In the genomic region with DNA sequence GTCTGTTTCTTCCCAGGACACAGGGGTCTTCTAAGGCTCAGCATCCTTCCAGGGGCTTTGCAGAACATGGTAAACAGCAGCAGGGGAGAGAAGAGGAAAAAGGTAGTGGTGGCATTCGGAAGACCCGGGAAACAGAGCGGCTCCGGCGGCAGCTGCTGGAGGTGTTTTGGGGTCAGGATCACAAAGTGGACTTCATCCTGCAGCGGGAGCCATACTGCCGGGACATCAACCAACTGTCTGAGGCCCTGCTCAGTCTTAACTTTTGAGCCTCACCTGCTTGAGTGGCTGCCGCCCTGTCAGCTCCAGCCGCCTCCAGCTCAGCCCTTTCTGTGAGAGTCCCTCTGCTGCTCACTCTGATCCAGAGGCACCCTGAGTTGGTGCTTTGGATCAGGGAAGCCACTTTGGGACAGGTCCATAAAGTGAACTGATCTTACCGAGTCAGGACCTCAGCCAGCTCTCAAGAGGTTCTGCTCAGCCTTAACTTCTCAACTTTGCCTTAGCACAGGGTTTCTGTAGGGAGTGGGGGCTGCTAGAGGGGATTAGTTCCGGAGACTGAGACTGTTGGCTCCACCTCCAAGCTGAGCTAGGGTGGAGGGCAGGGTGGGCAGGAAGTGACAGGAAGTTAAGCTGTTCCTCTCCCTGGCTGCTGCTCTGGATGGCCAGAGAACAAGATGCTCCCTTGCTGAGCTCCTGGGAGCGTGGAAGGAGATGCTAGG, we compare ENCODE assay signal across 9 cellular contexts. TPM values are rescaled to one million over a fixed set of nuclear protein-coding genes. Genes with fewer than 3 reads are reported as not detected.
DNase-seq lines count a peak whose midpoint lies in the region; ATAC-seq and TF ChIP-seq lines count a peak whose summit lies in the region.
"Had no signal": no experiment of that assay in that cellular context is flagged by ENCODE, and none has a peak within 500 bp of the region (broad histone marks: within the 10 kb centered on the region; RNA-seq: fewer than 3 reads in every experiment).

No MANE protein-coding gene starts in this region.

- 56 to 67% (median 64%) methylated on average over 8 to 12 of the region's 12 CpGs for WGBS in adrenal gland, 4 donors

- H3K79me2 ChIP-seq in KMS-11 (ENCODE audit: insufficient read depth, low read depth) = no peaks in the 10 kb centered on the region

- H3K4me2 ChIP-seq in KMS-11 = no peak overlapping the region

- DNase-seq in adrenal gland (peak in 1 of 7 donors; percentile 16), natural killer cell (no peak), HCEC 1CT (no peak), middle frontal gyrus (ENCODE audit: extremely low spot score, low spot score) (no peak)

- H4K20me1 ChIP-seq in KMS-11 (ENCODE audit: insufficient read depth) = no peaks in the 10 kb centered on the region

- no peak overlapping the region for H3K9ac ChIP-seq in KMS-11

- H3K4me3 ChIP-seq in KMS-11 (IDR thresholded peaks at IDR 0.05; ENCODE audit: insufficient read depth, low read depth, low read length) = no peak overlapping the region
- H3K4me3 ChIP-seq in adrenal gland = no peak overlapping the region

- H3K27ac ChIP-seq in C4-2B (no peak overlapping the region), KMS-11 (no peak overlapping the region), adrenal gland (peak overlapping the region in 4 of 5 donors; percentile 41 to 89 (median 73))

- no peak for ATAC-seq in natural killer cell
- ATAC-seq in GM21381 (IDR thresholded peaks at IDR 0.05; ENCODE audit: unreplicated experiment) = no peak
- ATAC-seq in GM18511 (IDR thresholded peaks at IDR 0.05; ENCODE audit: unreplicated experiment) = no peak

- no peaks in the 10 kb centered on the region for H3K9me3 Mint-ChIP-seq in natural killer cell

- peak; percentile 28 for TF ChIP-seq CTCF in C4-2B (conservative IDR thresholded peaks at IDR 0.05)
- peak; percentile 35; the same call in 1 of the 2 replicates for TF ChIP-seq CTCF in KMS-11 (conservative IDR thresholded peaks at IDR 0.05; ENCODE audit: low read depth, low read length)
- TF ChIP-seq CTCF in adrenal gland (IDR thresholded peaks at IDR 0.05) = peak in 1 of 6 experiments; percentile 19
- TF ChIP-seq CTCF in natural killer cell (IDR thresholded peaks at IDR 0.05) = peak; percentile 15

- H3K4me1 ChIP-seq in KMS-11 (ENCODE audit: low read depth, poor library complexity, severe bottlenecking) (peaks cover 14% of the 10 kb centered on the region), adrenal gland (replicated peaks in 1 of 2) (peaks cover 16 to 67% of the 10 kb centered on the region in 2 donors)

- H3K36me3 Mint-ChIP-seq in natural killer cell = no peaks in the 10 kb centered on the region

- no peak overlapping the region for H2AFZ ChIP-seq in KMS-11 (ENCODE audit: low read depth)

- peaks cover 31 to 58% of the 10 kb centered on the region in 2 donors for H3K4me1 Mint-ChIP-seq in natural killer cell

- H3K36me3 ChIP-seq in KMS-11 (ENCODE audit: insufficient read depth) (no peaks in the 10 kb centered on the region), adrenal gland (replicated peaks in 1 of 2) (peaks cover 0 to 68% of the 10 kb centered on the region in 2 donors)

- peak overlapping the region; percentile 19 to 50 for H3K27ac Mint-ChIP-seq in natural killer cell

- H3K4me3 Mint-ChIP-seq in natural killer cell = peak overlapping the region; percentile 31

- TF ChIP-seq POLR2A in adrenal gland (IDR thresholded peaks at IDR 0.05) = no peak

- no peaks in the 10 kb centered on the region for H3K9me3 ChIP-seq in adrenal gland (replicated peaks in 1 of 3)

- H3K27me3 Mint-ChIP-seq in natural killer cell (ENCODE audit: low read depth in 2 of 2) = no peaks in the 10 kb centered on the region

- H3K27me3 ChIP-seq in KMS-11 (ENCODE audit: insufficient read depth, low read depth) = no peaks in the 10 kb centered on the region
- no peaks in the 10 kb centered on the region for H3K27me3 ChIP-seq in adrenal gland

- intact Hi-C loops in adrenal gland (cut with DNase I) = no loop called here
- intact Hi-C loops in natural killer cell (cut with micrococcal nuclease) = loop anchor here (10.0 kb wide), 1 partner anchor 192 kb away; the partner anchor contains the start of gene TINF2

RNA-seq across cellular contexts. Expression of gene SDR39U1, which starts 5.4 kb away (rescaled TPM):
- total RNA-seq in adrenal gland = 100 to 1,000 TPM in 1 of 8 donors, 10 to 100 TPM in 7; 58.9 to 100 (median 77.5) TPM
- polyA plus RNA-seq in adrenal gland = 100 to 1,000 TPM in 2 of 3 donors, 10 to 100 TPM in 1; 50.4 to 218 (median 162) TPM
- 100 to 1,000 TPM in 2 of 3 donors, 10 to 100 TPM in 1; 97.1 to 106 (median 100) TPM for total RNA-seq in natural killer cell

RNA-seq across cellular contexts. Expression of gene KHNYN, which starts 7.4 kb away (rescaled TPM):
- total RNA-seq in adrenal gland (10 to 100 TPM; 30.2 to 59.8 (median 45.1) TPM), natural killer cell (100 to 1,000 TPM; 106 to 141 (median 116) TPM)
- polyA plus RNA-seq in adrenal gland = 10 to 100 TPM; 18.5 to 48.6 (median 36.2) TPM

RNA-seq across cellular contexts. Expression of gene CBLN3, which starts 7.7 kb away (rescaled TPM):
- total RNA-seq in adrenal gland (10 to 100 TPM in 4 of 8 donors, 1 to 10 TPM in 4; 5.0 to 43.6 (median 9.9) TPM), natural killer cell (1 to 10 TPM in 2 of 3 donors, under 1 TPM in 1; 0.75 to 1.5 (median 1.1) TPM)
- polyA plus RNA-seq in adrenal gland = 10 to 100 TPM in 2 of 3 donors, 1 to 10 TPM in 1; 3.9 to 35.7 (median 21.3) TPM
- total RNA-seq: Daoy had no signal

RNA-seq across cellular contexts. Expression of gene NYNRIN, which starts 38.4 kb away (rescaled TPM):
- 10 to 100 TPM in 1 of 8 donors, 1 to 10 TPM in 7; 6.0 to 11.0 (median 7.0) TPM for total RNA-seq in adrenal gland
- 1 to 10 TPM; 2.2 to 6.1 (median 3.4) TPM for polyA plus RNA-seq in adrenal gland
- under 1 TPM; 0.23 to 0.53 (median 0.42) TPM for total RNA-seq in natural killer cell

Comparison
In these comparisons a context has a peak if more than half of its experiments do, and no peak if none do; other contexts are left out.
1. H3K27ac ChIP-seq: peak in adrenal gland (4 of 5); none in C4-2B (single experiment) and KMS-11 (single experiment).